In the genomic region with DNA sequence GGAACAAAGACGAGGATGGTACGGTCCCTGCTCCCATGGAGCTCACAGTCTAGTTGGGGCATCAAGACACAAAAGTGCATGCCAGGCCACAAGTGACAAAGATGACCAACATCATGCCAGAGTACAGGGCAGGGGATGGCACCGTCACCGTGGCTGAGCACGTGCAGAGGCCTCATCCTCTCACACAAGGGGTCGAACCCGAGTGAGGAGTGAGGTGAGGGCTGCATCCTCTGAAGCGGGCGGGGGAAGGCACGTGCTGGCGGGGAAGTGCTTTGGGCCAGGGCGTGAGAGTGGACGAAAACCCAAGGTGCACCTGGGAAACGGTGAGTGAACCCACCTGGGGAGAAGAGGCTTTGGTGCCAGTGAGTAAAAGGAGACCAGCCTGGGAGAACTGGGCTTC, we compare ENCODE assay signal across 16 cellular contexts.
"Had no signal": no experiment of that assay in that cellular context is flagged by ENCODE, and none has a peak within 500 bp of the region (broad histone marks: within the 10 kb centered on the region; RNA-seq: fewer than 3 reads in every experiment).

No MANE protein-coding gene starts in this region.

- DNase-seq: cerebellar nuclear complex; dermis blood vessel endothelial cell; erythroblast; islet precursor cell; mesenchymal stem cell; midbrain; spleen; stimulated activated CD4-positive, alpha-beta T cell treated with anti-CD3 and anti-CD28 coated beads, Interleukin-2, amount 100 ng/mL, for 24 hours; stimulated activated CD4-positive, alpha-beta T cell treated with anti-CD3 and anti-CD28 coated beads, Interleukin-4, amount 100 ng/mL, for 4 hours; stimulated activated naive CD4-positive, alpha-beta T cell treated with Interleukin-2 at 50 U/mL for 16 hours; upper lobe of left lung; uterus had no signal

- H3K9me3 ChIP-seq: neutrophil, spleen, upper lobe of left lung, uterus had no signal

- ATAC-seq: left lobe of liver, sciatic nerve had no signal

- H3K4me1 Mint-ChIP-seq: nephron had no signal

- H3K36me3 ChIP-seq: neutrophil, spleen, upper lobe of left lung, uterus had no signal

- H3K4me3 Mint-ChIP-seq: nephron had no signal

- H3K27ac ChIP-seq: neutrophil, spleen, upper lobe of left lung, uterus had no signal

- H3K4me3 ChIP-seq: spleen, upper lobe of left lung, uterus had no signal

- H3K4me1 ChIP-seq: upper lobe of left lung, uterus had no signal

- H3K27ac Mint-ChIP-seq: nephron had no signal

- H3K27me3 ChIP-seq: spleen, upper lobe of left lung, uterus had no signal
